10 cellular contexts compared by ENCODE assay signal in genomic region chr12:127926004-127926403, GRCh38.
DNase-seq lines count a peak whose midpoint lies in the region; ATAC-seq, FAIRE-seq and TF ChIP-seq lines count a peak whose summit lies in the region.
"Had no signal": no experiment of that assay in that cellular context is flagged by ENCODE, and none has a peak within 500 bp of the region (broad histone marks: within the 10 kb centered on the region; RNA-seq: fewer than 3 reads in every experiment).

No MANE protein-coding gene starts in this region.

- no peaks in the 10 kb centered on the region for H4K20me1 ChIP-seq in PC-3 (ENCODE audit: low read length)

- H3K36me3 Mint-ChIP-seq in activated CD8-positive, alpha-beta T cell treated with anti-CD3 and anti-CD28 coated beads, Interleukin-2, amount 10 ng/mL, durations not matched to agents 7 days and 5 days (ENCODE audit: low read depth), result no peaks in the 10 kb centered on the region
- H3K36me3 Mint-ChIP-seq: stimulated activated memory B cell treated with anti-CD40 and anti-IgM and Interleukin-4, amounts not matched to agents 10 μg/mL and 1 μg/mL and 100 μg/mL, for 72 hours had no signal

- in situ Hi-C loops in G401 (cut with HindIII; ENCODE audit: low sequenced_read_pairs), result no loop called here

- peaks cover 28% of the 10 kb centered on the region for H3K4me1 ChIP-seq in PC-3 (ENCODE audit: insufficient read depth, low read length)

- H3K9me3 Mint-ChIP-seq in activated CD8-positive, alpha-beta T cell treated with anti-CD3 and anti-CD28 coated beads, Interleukin-2, amount 10 ng/mL, durations not matched to agents 7 days and 5 days (ENCODE audit: insufficient read depth), result no peaks in the 10 kb centered on the region

- no peaks in the 10 kb centered on the region for H3K27me3 ChIP-seq in PC-3 (ENCODE audit: low read length)

- no TSS peak for BruUV-seq in PC-3 (replicated peaks; lab: Mats Ljungman, UMichigan)

- H3F3A ChIP-seq in PC-3 (ENCODE audit: low read length, unreplicated experiment), result no peaks in the 10 kb centered on the region

- peak; percentile 72 for FAIRE-seq in frontal cortex (lab: Jason Lieb, UNC)
- FAIRE-seq: bronchial epithelial cell had no signal

- intact Hi-C loops in PC-3 (cut with micrococcal nuclease), result no loop called here
- intact Hi-C loops in posterior cingulate gyrus (cut with DNase I), result loop anchor here (10.0 kb wide), 1 partner anchor 161 kb away; no protein-coding TSS in a partner anchor

- H3K27ac Mint-ChIP-seq in activated CD8-positive, alpha-beta T cell treated with anti-CD3 and anti-CD28 coated beads, Interleukin-2, amount 10 ng/mL, durations not matched to agents 7 days and 5 days, result no peak overlapping the region
- H3K27ac Mint-ChIP-seq: stimulated activated memory B cell treated with anti-CD40 and anti-IgM and Interleukin-4, amounts not matched to agents 10 μg/mL and 1 μg/mL and 100 μg/mL, for 72 hours had no signal

- H3K4me2 ChIP-seq in PC-3 (ENCODE audit: low read length), result no peak overlapping the region

- POLR2A ChIA-PET in PC-3 (lab: Charles Lee; ENCODE audit: unreplicated experiment), result interaction anchor here (0.6 kb wide), 1 partner anchor 133 kb away, joined by 3 read pairs; no protein-coding TSS in a partner anchor
- POLR2A ChIA-PET in activated CD8-positive, alpha-beta T cell treated with anti-CD3 and anti-CD28 coated beads, Interleukin-2, amount 10 ng/mL, durations not matched to agents 7 days and 5 days (lab: Charles Lee), result no interaction called here

- H3K27ac ChIP-seq in PC-3 (ENCODE audit: low read length), result no peak overlapping the region

- H2AFZ ChIP-seq in PC-3 (ENCODE audit: low read length), result peak overlapping the region; percentile 36; the same call in 1 of the 2 replicates

- no peak overlapping the region for H3K4me3 Mint-ChIP-seq in activated CD8-positive, alpha-beta T cell treated with anti-CD3 and anti-CD28 coated beads, Interleukin-2, amount 10 ng/mL, durations not matched to agents 7 days and 5 days
- H3K4me3 Mint-ChIP-seq: stimulated activated memory B cell treated with anti-CD40 and anti-IgM and Interleukin-4, amounts not matched to agents 10 μg/mL and 1 μg/mL and 100 μg/mL, for 72 hours had no signal

- no peaks in the 10 kb centered on the region for H3K79me2 ChIP-seq in PC-3 (ENCODE audit: low read length)

- no peaks in the 10 kb centered on the region for H3K9me3 ChIP-seq in PC-3 (ENCODE audit: low read length)

- no peak overlapping the region for H3K4me3 ChIP-seq in PC-3 (ENCODE audit: low read length)

- no peak overlapping the region for H3K9ac ChIP-seq in PC-3 (ENCODE audit: low read length)

- no peaks in the 10 kb centered on the region for H3K36me3 ChIP-seq in PC-3 (ENCODE audit: low read depth, low read length)

- peak; percentile 57; the same call in 1 of the 2 replicates for ATAC-seq in PC-3
- no peak for ATAC-seq in GM18870 (IDR thresholded peaks at IDR 0.05; ENCODE audit: unreplicated experiment)
- no peak for ATAC-seq in activated CD8-positive, alpha-beta T cell treated with anti-CD3 and anti-CD28 coated beads, Interleukin-2, amount 10 ng/mL, durations not matched to agents 7 days and 5 days
- ATAC-seq: stimulated activated memory B cell treated with anti-CD40 and anti-IgM and Interleukin-4, amounts not matched to agents 10 μg/mL and 1 μg/mL and 100 μg/mL, for 72 hours had no signal

- TF ChIP-seq CTCF in PC-3 (conservative IDR thresholded peaks at IDR 0.05; ENCODE audit: low read depth, low read length), result peak; percentile 75

- H3K9me2 ChIP-seq in PC-3 (replicated peaks; ENCODE audit: low read length), result no peaks in the 10 kb centered on the region

- CTCF ChIA-PET in PC-3 (lab: Charles Lee), result no interaction called here
- CTCF ChIA-PET in activated CD8-positive, alpha-beta T cell treated with anti-CD3 and anti-CD28 coated beads, Interleukin-2, amount 10 ng/mL, durations not matched to agents 7 days and 5 days (lab: Charles Lee), result no interaction called here

- DNase-seq in G401 (ENCODE audit: low spot score) (peak; percentile 75), PC-3 (peak; percentile 54), frontal cortex (ENCODE audit: low spot score in 2 of 2) (peak; percentile 15 to 28), posterior cingulate gyrus (peak; percentile 22 to 94 (median 66)), 8988T (no peak), NCI-H2081 treated with DMSO at 0.1 percent for 48 hours (lab: John Stamatoyannopoulos, UW) (no peak)
- DNase-seq in activated CD8-positive, alpha-beta T cell treated with anti-CD3 and anti-CD28 coated beads, Interleukin-2, amount 10 ng/mL, durations not matched to agents 7 days and 5 days, result no peak

- H3K4me1 Mint-ChIP-seq in activated CD8-positive, alpha-beta T cell treated with anti-CD3 and anti-CD28 coated beads, Interleukin-2, amount 10 ng/mL, durations not matched to agents 7 days and 5 days (ENCODE audit: low read depth), result no peaks in the 10 kb centered on the region
- H3K4me1 Mint-ChIP-seq: stimulated activated memory B cell treated with anti-CD40 and anti-IgM and Interleukin-4, amounts not matched to agents 10 μg/mL and 1 μg/mL and 100 μg/mL, for 72 hours had no signal

- no peaks in the 10 kb centered on the region for H3K27me3 Mint-ChIP-seq in activated CD8-positive, alpha-beta T cell treated with anti-CD3 and anti-CD28 coated beads, Interleukin-2, amount 10 ng/mL, durations not matched to agents 7 days and 5 days (ENCODE audit: low read depth)
- H3K27me3 Mint-ChIP-seq: stimulated activated memory B cell treated with anti-CD40 and anti-IgM and Interleukin-4, amounts not matched to agents 10 μg/mL and 1 μg/mL and 100 μg/mL, for 72 hours had no signal

Comparison
In these comparisons a context has a peak if more than half of its experiments do, and no peak if none do; other contexts are left out.
1. DNase-seq: peak in G401 (single experiment), PC-3 (single experiment), frontal cortex (2 of 2) and posterior cingulate gyrus (10 of 10); none in 8988T (single experiment), NCI-H2081 treated with DMSO at 0.1 percent for 48 hours (single experiment) and activated CD8-positive, alpha-beta T cell treated with anti-CD3 and anti-CD28 coated beads, Interleukin-2, amount 10 ng/mL, durations not matched to agents 7 days and 5 days (single experiment).